ENCODE assay signal across 8 cellular contexts in genomic region chr1:9127395-9128160, GRCh38. TPM values are rescaled to one million over a fixed set of nuclear protein-coding genes. Genes with fewer than 3 reads are reported as not detected.
DNase-seq lines count a peak whose midpoint lies in the region; ATAC-seq and TF ChIP-seq lines count a peak whose summit lies in the region.

No MANE protein-coding gene starts in this region.

- H3K9me3 Mint-ChIP-seq in effector memory CD8-positive, alpha-beta T cell: no peaks in the 10 kb centered on the region
- H3K9me3 Mint-ChIP-seq in natural killer cell: no peaks in the 10 kb centered on the region

- peaks cover 10% of the 10 kb centered on the region for H3K36me3 Mint-ChIP-seq in effector memory CD8-positive, alpha-beta T cell (ENCODE audit: insufficient read depth)
- no peaks in the 10 kb centered on the region for H3K36me3 Mint-ChIP-seq in natural killer cell

- peaks cover 11 to 14% of the 10 kb centered on the region in 2 donors for H3K4me1 Mint-ChIP-seq in effector memory CD8-positive, alpha-beta T cell (ENCODE audit: low read depth in 2 of 2)
- peaks cover 6 to 21% of the 10 kb centered on the region in 2 donors for H3K4me1 Mint-ChIP-seq in natural killer cell

- peak overlapping the region; percentile 83 to 87 for H3K4me3 Mint-ChIP-seq in effector memory CD8-positive, alpha-beta T cell
- H3K4me3 Mint-ChIP-seq in natural killer cell: peak overlapping the region; percentile 93

- H3K4me3 ChIP-seq in LNCaP clone FGC (ENCODE audit: low read depth, low read length): peak overlapping the region; percentile 82

- ATAC-seq in effector memory CD8-positive, alpha-beta T cell (replicated peaks): no peak
- no peak for ATAC-seq in natural killer cell
- no peak for ATAC-seq in HG02642 (IDR thresholded peaks at IDR 0.05; ENCODE audit: poor library complexity, unreplicated experiment)
- ATAC-seq in HG03460 (IDR thresholded peaks at IDR 0.05; ENCODE audit: unreplicated experiment): no peak

- intact Hi-C loops in natural killer cell (cut with micrococcal nuclease): no loop called here

- TF ChIP-seq CTCF in LNCaP clone FGC (IDR thresholded peaks at IDR 0.05; ENCODE audit: control insufficient read depth, extremely low read depth, insufficient read depth) (no peak), natural killer cell (IDR thresholded peaks at IDR 0.05) (no peak)

- no peaks in the 10 kb centered on the region for H3K27me3 Mint-ChIP-seq in effector memory CD8-positive, alpha-beta T cell
- peaks cover 0 to 7% of the 10 kb centered on the region in 2 donors for H3K27me3 Mint-ChIP-seq in natural killer cell (ENCODE audit: low read depth in 2 of 2)

- H3K27ac Mint-ChIP-seq in effector memory CD8-positive, alpha-beta T cell: peak overlapping the region; percentile 65 to 76
- no peak overlapping the region for H3K27ac Mint-ChIP-seq in natural killer cell

- DNase-seq in AG08396 (ENCODE audit: low spot score) (peak; percentile 7), LNCaP clone FGC (ENCODE audit: low read depth) (no peak), natural killer cell (no peak), NCI-H82 treated with DMSO at 0.1 percent for 48 hours (lab: John Stamatoyannopoulos, UW; ENCODE audit: unreplicated experiment) (no peak), OCI-M1 (lab: John Stamatoyannopoulos, UW) (no peak)
- DNase-seq in effector memory CD8-positive, alpha-beta T cell: no peak

RNA-seq across cellular contexts. Expression of gene GPR157, which starts 1.3 kb away (rescaled TPM):
- 1 to 10 TPM in 2 of 3 donors, under 1 TPM in 1; 1.00 to 1.2 (median 1.1) TPM for total RNA-seq in natural killer cell

RNA-seq across cellular contexts. Expression of gene SLC2A5, which starts 58.1 kb away (rescaled TPM):
- total RNA-seq in natural killer cell: not detected

Comparison
In these comparisons a context has a peak if more than half of its experiments do, and no peak if none do; other contexts are left out.
1. H3K27ac Mint-ChIP-seq: peak in effector memory CD8-positive, alpha-beta T cell (2 of 2); none in natural killer cell (0 of 2).